ENCODE assay signal across 1 cellular context in the genomic region with DNA sequence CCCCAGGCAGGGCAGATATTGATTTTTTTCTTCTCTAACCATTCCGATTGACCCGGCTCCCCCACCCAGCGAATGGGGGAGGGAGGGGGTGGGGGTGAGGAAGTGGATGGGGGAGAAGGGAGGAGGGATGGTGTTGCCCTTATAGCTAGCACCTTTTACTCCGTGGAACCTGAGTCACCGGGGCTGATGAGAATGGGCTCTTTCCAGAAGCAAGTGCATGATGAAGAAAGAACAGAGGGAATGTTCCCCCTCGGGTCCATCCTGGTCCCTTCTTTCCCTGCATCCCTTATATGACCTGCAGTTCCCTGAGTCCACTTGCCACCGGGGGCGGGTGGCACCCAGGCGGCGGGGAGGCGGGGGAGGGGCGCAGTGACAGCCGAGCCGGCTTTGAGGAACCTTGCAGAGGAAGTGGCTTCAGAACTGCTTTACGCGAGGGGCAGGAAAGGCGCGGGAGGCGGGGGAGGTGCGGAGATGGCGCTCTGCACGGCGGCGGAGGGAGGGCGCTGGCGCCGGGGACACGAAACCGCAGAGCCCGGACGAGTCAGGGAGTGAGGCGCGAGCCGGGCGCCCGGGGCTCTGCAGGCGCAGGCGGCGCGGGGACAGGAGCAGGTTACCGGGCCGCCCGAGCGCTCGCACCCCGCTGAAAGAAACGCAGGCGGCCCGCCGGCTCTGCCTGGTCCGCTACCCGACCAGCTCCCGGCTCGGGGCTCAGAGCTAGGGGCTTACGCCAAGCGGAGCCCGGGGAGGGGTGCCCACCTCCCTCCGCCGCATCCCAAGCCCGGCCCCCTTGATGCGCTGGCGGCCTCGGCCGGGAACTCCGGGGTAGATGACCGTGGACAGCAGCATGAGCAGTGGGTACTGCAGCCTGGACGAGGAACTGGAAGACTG.
A peak's percentile ranks its signal among the peaks of the same experiment; 100 is the strongest.
TF ChIP-seq lines count a peak whose summit lies in the region.

No MANE protein-coding gene starts in this region.

TF ChIP-seq in HEK293, 187 proteins besides CTCF, POLR2A, EP300 and RAD21 (continued from another document and continues in another):
- no peak for TF ChIP-seq ATF2 (tag by site-specific recombination; IDR thresholded peaks at IDR 0.05; ENCODE audit: low read depth)
- TF ChIP-seq KLF10 (tag by site-specific recombination; IDR thresholded peaks at IDR 0.05) = no peak
- no peak for TF ChIP-seq ZNF610 (tag by site-specific recombination; IDR thresholded peaks at IDR 0.05; ENCODE audit: borderline replicate concordance)
- TF ChIP-seq, protein P1, sequence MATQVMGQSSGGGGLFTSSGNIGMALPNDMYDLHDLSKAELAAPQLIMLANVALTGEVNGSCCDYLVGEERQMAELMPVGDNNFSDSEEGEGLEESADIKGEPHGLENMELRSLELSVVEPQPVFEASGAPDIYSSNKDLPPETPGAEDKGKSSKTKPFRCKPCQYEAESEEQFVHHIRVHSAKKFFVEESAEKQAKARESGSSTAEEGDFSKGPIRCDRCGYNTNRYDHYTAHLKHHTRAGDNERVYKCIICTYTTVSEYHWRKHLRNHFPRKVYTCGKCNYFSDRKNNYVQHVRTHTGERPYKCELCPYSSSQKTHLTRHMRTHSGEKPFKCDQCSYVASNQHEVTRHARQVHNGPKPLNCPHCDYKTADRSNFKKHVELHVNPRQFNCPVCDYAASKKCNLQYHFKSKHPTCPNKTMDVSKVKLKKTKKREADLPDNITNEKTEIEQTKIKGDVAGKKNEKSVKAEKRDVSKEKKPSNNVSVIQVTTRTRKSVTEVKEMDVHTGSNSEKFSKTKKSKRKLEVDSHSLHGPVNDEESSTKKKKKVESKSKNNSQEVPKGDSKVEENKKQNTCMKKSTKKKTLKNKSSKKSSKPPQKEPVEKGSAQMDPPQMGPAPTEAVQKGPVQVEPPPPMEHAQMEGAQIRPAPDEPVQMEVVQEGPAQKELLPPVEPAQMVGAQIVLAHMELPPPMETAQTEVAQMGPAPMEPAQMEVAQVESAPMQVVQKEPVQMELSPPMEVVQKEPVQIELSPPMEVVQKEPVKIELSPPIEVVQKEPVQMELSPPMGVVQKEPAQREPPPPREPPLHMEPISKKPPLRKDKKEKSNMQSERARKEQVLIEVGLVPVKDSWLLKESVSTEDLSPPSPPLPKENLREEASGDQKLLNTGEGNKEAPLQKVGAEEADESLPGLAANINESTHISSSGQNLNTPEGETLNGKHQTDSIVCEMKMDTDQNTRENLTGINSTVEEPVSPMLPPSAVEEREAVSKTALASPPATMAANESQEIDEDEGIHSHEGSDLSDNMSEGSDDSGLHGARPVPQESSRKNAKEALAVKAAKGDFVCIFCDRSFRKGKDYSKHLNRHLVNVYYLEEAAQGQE (tag by site-specific recombination; IDR thresholded peaks at IDR 0.05) = peak; percentile 93
- peak; percentile 93 for TF ChIP-seq ZBTB8A (tag by site-specific recombination; IDR thresholded peaks at IDR 0.05)
- TF ChIP-seq ZNF138 (tag by site-specific recombination; IDR thresholded peaks at IDR 0.05; ENCODE audit: borderline replicate concordance) = no peak
- no peak for TF ChIP-seq ZNF654 (tag by site-specific recombination; IDR thresholded peaks at IDR 0.05; ENCODE audit: low read depth)
- no peak for TF ChIP-seq ZNF292 (tag by site-specific recombination; IDR thresholded peaks at IDR 0.05; ENCODE audit: borderline replicate concordance, low read depth)
- no peak for TF ChIP-seq ZSCAN23 (tag by site-specific recombination; IDR thresholded peaks at IDR 0.05)
- TF ChIP-seq RBAK (tag by site-specific recombination; IDR thresholded peaks at IDR 0.05) = no peak
- TF ChIP-seq, protein P2, sequence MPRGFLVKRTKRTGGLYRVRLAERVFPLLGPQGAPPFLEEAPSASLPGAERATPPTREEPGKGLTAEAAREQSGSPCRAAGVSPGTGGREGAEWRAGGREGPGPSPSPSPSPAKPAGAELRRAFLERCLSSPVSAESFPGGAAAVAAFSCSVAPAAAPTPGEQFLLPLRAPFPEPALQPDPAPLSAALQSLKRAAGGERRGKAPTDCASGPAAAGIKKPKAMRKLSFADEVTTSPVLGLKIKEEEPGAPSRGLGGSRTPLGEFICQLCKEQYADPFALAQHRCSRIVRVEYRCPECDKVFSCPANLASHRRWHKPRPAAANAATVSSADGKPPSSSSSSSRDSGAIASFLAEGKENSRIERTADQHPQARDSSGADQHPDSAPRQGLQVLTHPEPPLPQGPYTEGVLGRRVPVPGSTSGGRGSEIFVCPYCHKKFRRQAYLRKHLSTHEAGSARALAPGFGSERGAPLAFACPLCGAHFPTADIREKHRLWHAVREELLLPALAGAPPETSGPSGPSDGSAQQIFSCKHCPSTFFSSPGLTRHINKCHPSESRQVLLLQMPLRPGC (tag by site-specific recombination; IDR thresholded peaks at IDR 0.05) = no peak
- TF ChIP-seq ZNF121 (tag by site-specific recombination; IDR thresholded peaks at IDR 0.05) = no peak
- TF ChIP-seq, protein P3, sequence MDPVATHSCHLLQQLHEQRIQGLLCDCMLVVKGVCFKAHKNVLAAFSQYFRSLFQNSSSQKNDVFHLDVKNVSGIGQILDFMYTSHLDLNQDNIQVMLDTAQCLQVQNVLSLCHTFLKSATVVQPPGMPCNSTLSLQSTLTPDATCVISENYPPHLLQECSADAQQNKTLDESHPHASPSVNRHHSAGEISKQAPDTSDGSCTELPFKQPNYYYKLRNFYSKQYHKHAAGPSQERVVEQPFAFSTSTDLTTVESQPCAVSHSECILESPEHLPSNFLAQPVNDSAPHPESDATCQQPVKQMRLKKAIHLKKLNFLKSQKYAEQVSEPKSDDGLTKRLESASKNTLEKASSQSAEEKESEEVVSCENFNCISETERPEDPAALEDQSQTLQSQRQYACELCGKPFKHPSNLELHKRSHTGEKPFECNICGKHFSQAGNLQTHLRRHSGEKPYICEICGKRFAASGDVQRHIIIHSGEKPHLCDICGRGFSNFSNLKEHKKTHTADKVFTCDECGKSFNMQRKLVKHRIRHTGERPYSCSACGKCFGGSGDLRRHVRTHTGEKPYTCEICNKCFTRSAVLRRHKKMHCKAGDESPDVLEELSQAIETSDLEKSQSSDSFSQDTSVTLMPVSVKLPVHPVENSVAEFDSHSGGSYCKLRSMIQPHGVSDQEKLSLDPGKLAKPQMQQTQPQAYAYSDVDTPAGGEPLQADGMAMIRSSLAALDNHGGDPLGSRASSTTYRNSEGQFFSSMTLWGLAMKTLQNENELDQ (tag by site-specific recombination; IDR thresholded peaks at IDR 0.05; ENCODE audit: low read depth) = no peak
- no peak for TF ChIP-seq ZNF776 (tag by site-specific recombination; IDR thresholded peaks at IDR 0.05; ENCODE audit: borderline replicate concordance)
- TF ChIP-seq HOXA7 (CRISPR knock-in tag; IDR thresholded peaks at IDR 0.05; ENCODE audit: borderline replicate concordance) = no peak
- TF ChIP-seq ZNF274 (IDR thresholded peaks at IDR 0.05; ENCODE audit: low read length) = no peak
- TF ChIP-seq ZNF274 (tag by site-specific recombination; IDR thresholded peaks at IDR 0.05; ENCODE audit: borderline replicate concordance) = no peak
- no peak for TF ChIP-seq ZNF16 (tag by site-specific recombination; IDR thresholded peaks at IDR 0.05; ENCODE audit: low read depth)
- no peak for TF ChIP-seq ZNF544 (tag by site-specific recombination; IDR thresholded peaks at IDR 0.05)
- TF ChIP-seq ZNF768 (tag by site-specific recombination; IDR thresholded peaks at IDR 0.05) = no peak
- no peak for TF ChIP-seq GLI2 (tag by site-specific recombination; IDR thresholded peaks at IDR 0.05; ENCODE audit: borderline replicate concordance, low read depth)
- TF ChIP-seq ZNF311 (tag by site-specific recombination; IDR thresholded peaks at IDR 0.05; ENCODE audit: borderline replicate concordance) = no peak
- no peak for TF ChIP-seq ZNF626 (tag by site-specific recombination; IDR thresholded peaks at IDR 0.05)
- no peak for TF ChIP-seq ZFP69B (tag by site-specific recombination; IDR thresholded peaks at IDR 0.05)
- TF ChIP-seq PATZ1 (tag by site-specific recombination; IDR thresholded peaks at IDR 0.05) = peak; percentile 62
- no peak for TF ChIP-seq TRIM28 (IDR thresholded peaks at IDR 0.05; ENCODE audit: borderline replicate concordance, low read length)
- TF ChIP-seq ZSCAN4 (tag by site-specific recombination; IDR thresholded peaks at IDR 0.05) = no peak
- TF ChIP-seq ZNF133 (tag by site-specific recombination; IDR thresholded peaks at IDR 0.05) = no peak
- TF ChIP-seq ZNF658 (tag by site-specific recombination; IDR thresholded peaks at IDR 0.05) = no peak
- TF ChIP-seq ZNF174 (tag by site-specific recombination; IDR thresholded peaks at IDR 0.05) = no peak
- no peak for TF ChIP-seq ZNF558 (tag by site-specific recombination; IDR thresholded peaks at IDR 0.05)
- TF ChIP-seq, protein P4, sequence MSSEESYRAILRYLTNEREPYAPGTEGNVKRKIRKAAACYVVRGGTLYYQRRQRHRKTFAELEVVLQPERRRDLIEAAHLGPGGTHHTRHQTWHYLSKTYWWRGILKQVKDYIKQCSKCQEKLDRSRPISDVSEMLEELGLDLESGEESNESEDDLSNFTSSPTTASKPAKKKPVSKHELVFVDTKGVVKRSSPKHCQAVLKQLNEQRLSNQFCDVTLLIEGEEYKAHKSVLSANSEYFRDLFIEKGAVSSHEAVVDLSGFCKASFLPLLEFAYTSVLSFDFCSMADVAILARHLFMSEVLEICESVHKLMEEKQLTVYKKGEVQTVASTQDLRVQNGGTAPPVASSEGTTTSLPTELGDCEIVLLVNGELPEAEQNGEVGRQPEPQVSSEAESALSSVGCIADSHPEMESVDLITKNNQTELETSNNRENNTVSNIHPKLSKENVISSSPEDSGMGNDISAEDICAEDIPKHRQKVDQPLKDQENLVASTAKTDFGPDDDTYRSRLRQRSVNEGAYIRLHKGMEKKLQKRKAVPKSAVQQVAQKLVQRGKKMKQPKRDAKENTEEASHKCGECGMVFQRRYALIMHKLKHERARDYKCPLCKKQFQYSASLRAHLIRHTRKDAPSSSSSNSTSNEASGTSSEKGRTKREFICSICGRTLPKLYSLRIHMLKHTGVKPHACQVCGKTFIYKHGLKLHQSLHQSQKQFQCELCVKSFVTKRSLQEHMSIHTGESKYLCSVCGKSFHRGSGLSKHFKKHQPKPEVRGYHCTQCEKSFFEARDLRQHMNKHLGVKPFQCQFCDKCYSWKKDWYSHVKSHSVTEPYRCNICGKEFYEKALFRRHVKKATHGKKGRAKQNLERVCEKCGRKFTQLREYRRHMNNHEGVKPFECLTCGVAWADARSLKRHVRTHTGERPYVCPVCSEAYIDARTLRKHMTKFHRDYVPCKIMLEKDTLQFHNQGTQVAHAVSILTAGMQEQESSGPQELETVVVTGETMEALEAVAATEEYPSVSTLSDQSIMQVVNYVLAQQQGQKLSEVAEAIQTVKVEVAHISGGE (tag by site-specific recombination; conservative IDR thresholded peaks at IDR 0.05; ENCODE audit: low read depth) = peak; percentile 70
- peak; percentile 46; the same call in 1 of the 2 replicates for TF ChIP-seq ZEB2 (tag by site-specific recombination; IDR thresholded peaks at IDR 0.05)
- TF ChIP-seq ZFP37 (tag by site-specific recombination; IDR thresholded peaks at IDR 0.05) = no peak; the same call in 1 of the 2 replicates
- TF ChIP-seq ZNF560 (tag by site-specific recombination; IDR thresholded peaks at IDR 0.05; ENCODE audit: borderline replicate concordance) = no peak
- TF ChIP-seq ZNF664 (tag by site-specific recombination; IDR thresholded peaks at IDR 0.05) = no peak
- no peak for TF ChIP-seq ZNF416 (tag by site-specific recombination; IDR thresholded peaks at IDR 0.05)
- TF ChIP-seq ZNF10 (tag by site-specific recombination; IDR thresholded peaks at IDR 0.05) = no peak
- TF ChIP-seq ZNF580 (tag by site-specific recombination; IDR thresholded peaks at IDR 0.05) = no peak
- peak; percentile 68 for TF ChIP-seq GLIS2 (tag by site-specific recombination; IDR thresholded peaks at IDR 0.05)
- TF ChIP-seq ZNF707 (tag by site-specific recombination; IDR thresholded peaks at IDR 0.05) = no peak
- no peak for TF ChIP-seq ZSCAN16 (tag by site-specific recombination; IDR thresholded peaks at IDR 0.05)
- no peak for TF ChIP-seq ZNF404 (tag by site-specific recombination; IDR thresholded peaks at IDR 0.05)
- TF ChIP-seq ZNF561 (tag by site-specific recombination; IDR thresholded peaks at IDR 0.05; ENCODE audit: borderline replicate concordance) = no peak
- no peak for TF ChIP-seq ZNF792 (tag by site-specific recombination; IDR thresholded peaks at IDR 0.05)
- no peak for TF ChIP-seq ZNF366 (tag by site-specific recombination; conservative IDR thresholded peaks at IDR 0.05)
- no peak for TF ChIP-seq ZNF157 (tag by site-specific recombination; IDR thresholded peaks at IDR 0.05)
